17 cellular contexts compared by ENCODE assay signal in the genomic region with DNA sequence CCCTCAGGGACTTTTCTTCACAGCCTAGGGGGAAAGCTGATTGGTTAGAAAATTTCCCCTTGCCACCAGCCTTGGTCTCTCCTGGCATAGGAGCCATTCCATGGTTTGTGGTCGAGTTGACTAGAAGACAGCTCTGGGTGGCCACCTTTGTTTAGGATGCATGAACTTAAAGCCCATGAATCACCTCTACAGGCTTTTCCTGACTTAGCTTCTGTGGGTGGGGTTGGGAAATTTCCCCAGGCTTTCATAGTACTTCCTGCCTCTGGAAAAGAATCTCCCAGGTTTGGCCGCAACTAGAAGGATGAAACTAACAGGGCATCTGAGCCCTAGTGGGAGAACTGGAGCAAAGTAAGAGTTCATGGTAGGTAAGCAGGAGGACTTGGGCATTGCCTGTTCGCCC.
"Had no signal": no experiment of that assay in that cellular context is flagged by ENCODE, and none has a peak within 500 bp of the region (broad histone marks: within the 10 kb centered on the region; RNA-seq: fewer than 3 reads in every experiment).

No MANE protein-coding gene starts in this region.

- H3K27ac ChIP-seq: gastrocnemius medialis, heart left ventricle, neutrophil, parathyroid adenoma, testis, upper lobe of left lung had no signal

- H3K4me3 Mint-ChIP-seq: activated naive CD8-positive, alpha-beta T cell; naive thymus-derived CD8-positive, alpha-beta T cell; stimulated activated memory B cell treated with anti-CD40 and anti-IgM and Interleukin-4, amounts not matched to agents 10 μg/mL and 1 μg/mL and 100 μg/mL, for 72 hours; T-helper 1 cell treated with Interleukin-12 subunit alpha and Interleukin-12 subunit beta and Interleukin-4 antibody, amounts not matched to agents 30 μg/mL and 1 μg/mL, for 36 hours had no signal

- H3K9me3 Mint-ChIP-seq: naive thymus-derived CD8-positive, alpha-beta T cell; stimulated activated memory B cell treated with anti-CD40 and anti-IgM and Interleukin-4, amounts not matched to agents 10 μg/mL and 1 μg/mL and 100 μg/mL, for 72 hours; T-helper 1 cell treated with Interleukin-12 subunit alpha and Interleukin-12 subunit beta and Interleukin-4 antibody, amounts not matched to agents 30 μg/mL and 1 μg/mL, for 36 hours had no signal

- ATAC-seq: activated CD4-positive, CD25-positive, alpha-beta regulatory T cell treated with anti-CD3 and anti-CD28 coated beads, Interleukin-2, amount 50 U/mL, for 24 hours; gastrocnemius medialis; heart left ventricle; naive thymus-derived CD8-positive, alpha-beta T cell; sciatic nerve; stimulated activated memory B cell treated with anti-CD40 and anti-IgM and Interleukin-4, amounts not matched to agents 10 μg/mL and 1 μg/mL and 100 μg/mL, for 72 hours had no signal

- H3K4me1 Mint-ChIP-seq: stimulated activated memory B cell treated with anti-CD40 and anti-IgM and Interleukin-4, amounts not matched to agents 10 μg/mL and 1 μg/mL and 100 μg/mL, for 72 hours had no signal

- H3K79me2 ChIP-seq: parathyroid adenoma had no signal

- H2AFZ ChIP-seq: parathyroid adenoma had no signal

- FAIRE-seq: endometrium had no signal

- H3K9me3 ChIP-seq: gastrocnemius medialis, heart left ventricle, neutrophil, testis, upper lobe of left lung had no signal

- H3K27ac Mint-ChIP-seq: activated naive CD8-positive, alpha-beta T cell; naive thymus-derived CD8-positive, alpha-beta T cell; stimulated activated memory B cell treated with anti-CD40 and anti-IgM and Interleukin-4, amounts not matched to agents 10 μg/mL and 1 μg/mL and 100 μg/mL, for 72 hours; T-helper 1 cell treated with Interleukin-12 subunit alpha and Interleukin-12 subunit beta and Interleukin-4 antibody, amounts not matched to agents 30 μg/mL and 1 μg/mL, for 36 hours had no signal

- H3K4me1 ChIP-seq: gastrocnemius medialis, parathyroid adenoma, testis, upper lobe of left lung had no signal

- H3K9ac ChIP-seq: parathyroid adenoma had no signal

- H3K4me3 ChIP-seq: gastrocnemius medialis, heart left ventricle, testis, upper lobe of left lung had no signal

- DNase-seq: activated CD4-positive, alpha-beta T cell treated with anti-CD3 and anti-CD28 coated beads, Interleukin-2, amount 50 U/mL, for 1 hour; activated gamma-delta T cell; gastrocnemius medialis; heart left ventricle; kidney glomerular epithelial cell; naive thymus-derived CD8-positive, alpha-beta T cell; stimulated activated CD4-positive, alpha-beta T cell treated with anti-CD3 and anti-CD28 coated beads, Interleukin-4, amount 100 ng/mL, for 4 hours; testis; upper lobe of left lung had no signal

- H3K27me3 ChIP-seq: gastrocnemius medialis, neutrophil, testis, upper lobe of left lung had no signal

- H3K36me3 Mint-ChIP-seq: activated naive CD8-positive, alpha-beta T cell; naive thymus-derived CD8-positive, alpha-beta T cell; stimulated activated memory B cell treated with anti-CD40 and anti-IgM and Interleukin-4, amounts not matched to agents 10 μg/mL and 1 μg/mL and 100 μg/mL, for 72 hours had no signal

- H3K36me3 ChIP-seq: gastrocnemius medialis, heart left ventricle, neutrophil, upper lobe of left lung had no signal
